ENCODE assay signal across 8 cellular contexts in the genomic region with DNA sequence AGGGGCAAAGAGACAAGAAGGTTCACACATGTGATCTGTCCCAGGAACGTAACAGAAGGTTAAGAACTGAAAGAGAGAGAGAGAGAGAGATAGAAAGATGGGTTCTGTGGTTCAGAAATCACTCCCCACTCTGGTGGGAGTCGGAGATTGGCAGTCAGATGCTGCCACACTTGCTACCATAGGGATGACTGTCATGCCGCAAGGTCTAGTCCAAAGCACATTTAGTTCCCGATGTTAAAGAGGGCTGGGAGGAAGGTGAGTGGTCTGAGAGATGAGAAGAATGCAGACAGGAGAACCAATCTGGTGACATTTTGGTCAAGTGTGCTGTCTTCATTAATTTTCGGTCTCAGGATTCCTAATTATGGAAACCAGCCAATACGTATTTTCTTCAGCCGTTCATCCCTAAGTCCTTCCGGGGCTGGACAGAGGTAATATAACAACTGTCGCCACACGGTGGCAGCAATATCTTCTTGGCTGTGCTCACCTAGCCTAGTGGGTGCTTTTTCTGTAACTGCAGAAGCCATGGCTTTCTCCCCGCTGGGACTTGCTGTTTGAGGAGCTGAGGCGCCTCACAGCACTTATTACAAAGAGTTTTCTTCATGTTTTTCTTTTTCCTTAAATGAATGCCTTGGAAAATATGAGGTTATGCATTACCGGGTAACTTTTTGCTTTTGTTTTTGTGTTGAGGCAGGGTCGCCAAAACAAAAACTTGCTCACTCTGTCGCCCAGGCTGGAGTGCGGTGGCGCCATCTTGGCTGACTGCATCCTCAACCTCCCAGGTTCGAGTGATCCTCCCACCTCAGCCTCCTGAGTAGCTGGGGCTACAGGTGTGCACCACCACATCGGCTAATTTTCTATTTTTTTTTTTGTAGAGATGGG. TPM values are rescaled to one million over a fixed set of nuclear protein-coding genes. Genes with fewer than 3 reads are reported as not detected.
DNase-seq lines count a peak whose midpoint lies in the region; ATAC-seq and TF ChIP-seq lines count a peak whose summit lies in the region.

No MANE protein-coding gene starts in this region.

- no peaks in the 10 kb centered on the region for H3K27me3 ChIP-seq in right lobe of liver

- peak; percentile 68 for TF ChIP-seq CTCF in AG10803 (conservative IDR thresholded peaks at IDR 0.05; ENCODE audit: low read length)
- peak; percentile 88 for TF ChIP-seq CTCF in chondrocyte (IDR thresholded peaks at IDR 0.05)
- TF ChIP-seq CTCF in right lobe of liver (IDR thresholded peaks at IDR 0.05): peak; percentile 56 to 75 (median 72)

- peak; percentile 68 for DNase-seq in AG10803 (ENCODE audit: low read depth)
- peak; percentile 67 for DNase-seq in NCI-H460 (ENCODE audit: extremely low read depth, low read depth)
- DNase-seq in chondrocyte (ENCODE audit: low spot score): no peak
- peak; percentile 60 to 65 (median 64) for DNase-seq in right lobe of liver
- peak; percentile 30 for DNase-seq in stimulated activated CD8-positive, alpha-beta memory T cell treated with anti-CD3 and anti-CD28 coated beads, Interleukin-12 subunit alpha, Interleukin-12 subunit beta, amount 100 ng/mL, for 1 hour (ENCODE audit: low read depth)

- H3K27ac ChIP-seq in right lobe of liver: no peak overlapping the region

- peaks cover 8% of the 10 kb centered on the region for H3K27me3 Mint-ChIP-seq in chondrocyte (ENCODE audit: low read depth)

- H3K4me1 Mint-ChIP-seq in chondrocyte (ENCODE audit: low read depth): peaks cover 2% of the 10 kb centered on the region

- no peaks in the 10 kb centered on the region for H3K9me3 Mint-ChIP-seq in chondrocyte (ENCODE audit: low read depth)

- no peaks in the 10 kb centered on the region for H3K36me3 Mint-ChIP-seq in chondrocyte (ENCODE audit: low read depth)

- TF ChIP-seq POLR2A in right lobe of liver (IDR thresholded peaks at IDR 0.05): no peak

- intact Hi-C loops in right lobe of liver (cut with DNase I): no loop called here

- H3K27ac Mint-ChIP-seq in chondrocyte (ENCODE audit: unreplicated experiment): no peak overlapping the region

- ATAC-seq in GM19035 (IDR thresholded peaks at IDR 0.05; ENCODE audit: unreplicated experiment) (peak; percentile 87), HG03175 (IDR thresholded peaks at IDR 0.05; ENCODE audit: unreplicated experiment) (peak; percentile 94), right lobe of liver (peak; percentile 92 to 96 (median 94))
- ATAC-seq in activated CD4-positive, CD25-positive, alpha-beta regulatory T cell treated with anti-CD3 and anti-CD28 coated beads, Interleukin-2, amount 50 U/mL, for 24 hours: peak; percentile 70 to 78

- no peaks in the 10 kb centered on the region for H3K36me3 ChIP-seq in right lobe of liver

- WGBS in right lobe of liver (ENCODE audit: insufficient coverage, low coverage, low lambda C conversion rate, missing lambda C conversion rate): 43% methylated on average over 19 of the region's 19 CpGs

- H3K4me1 ChIP-seq in right lobe of liver: no peaks in the 10 kb centered on the region

- no peak overlapping the region for H3K4me3 Mint-ChIP-seq in chondrocyte (ENCODE audit: unreplicated experiment)

- no peaks in the 10 kb centered on the region for H3K9me3 ChIP-seq in right lobe of liver

- H3K4me3 ChIP-seq in AG10803 (ENCODE audit: low read length): no peak overlapping the region
- no peak overlapping the region for H3K4me3 ChIP-seq in right lobe of liver

RNA-seq across cellular contexts. Expression of a gene that starts 46.0 kb away (rescaled TPM):
- not detected in 2 replicates for total RNA-seq in NCI-H460 (2014; rRNA removed; shearing (Covaris generic))
- not detected in 2 replicates for polyA plus RNA-seq in NCI-H460 (2014; cell fraction: nucleus; rRNA removed)
- not detected in 3 replicates for total RNA-seq in chondrocyte
- total RNA-seq in right lobe of liver: not detected
